Comparison of ENCODE assay signal across 1 cellular context in the genomic region with DNA sequence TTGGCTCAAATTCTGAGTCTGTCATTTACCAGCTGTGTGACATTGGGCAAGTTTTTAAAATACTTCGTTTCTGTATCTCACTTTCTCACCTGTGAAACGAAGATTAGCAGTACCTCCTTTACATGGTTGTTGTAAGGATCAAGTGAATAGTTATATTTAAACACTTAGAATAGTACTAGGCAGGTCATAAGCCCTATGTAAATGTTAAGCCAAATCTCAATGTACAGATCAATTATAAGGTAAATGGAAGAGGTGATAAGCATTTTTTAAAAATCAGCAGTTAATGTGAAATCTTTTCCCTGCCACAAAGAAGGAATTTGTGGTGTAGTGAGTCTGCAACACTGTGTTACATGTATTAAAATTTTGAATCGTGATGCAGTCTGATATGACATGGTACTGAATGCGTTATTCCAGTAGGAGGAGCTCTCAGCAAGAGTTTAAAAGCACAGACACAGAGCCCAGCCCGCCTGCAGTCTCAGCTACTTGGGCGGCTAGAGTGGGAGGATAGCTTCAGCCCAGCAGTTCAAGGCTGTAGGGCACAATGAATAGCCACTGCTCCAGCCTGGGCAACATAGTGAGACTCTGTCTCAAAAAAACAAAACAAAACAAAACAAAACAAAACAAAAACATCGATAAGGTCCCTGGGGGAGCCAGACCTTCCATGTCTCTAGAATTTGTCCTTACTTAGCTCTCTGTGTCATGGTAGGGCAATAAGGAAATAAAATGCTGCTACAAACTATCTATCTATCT.
TF ChIP-seq lines count a peak whose summit lies in the region.

No MANE protein-coding gene starts in this region.

TF ChIP-seq in K562, 482 proteins besides CTCF, POLR2A, EP300 and RAD21 (continued from another document and continues in another):
- TF ChIP-seq, protein P1, sequence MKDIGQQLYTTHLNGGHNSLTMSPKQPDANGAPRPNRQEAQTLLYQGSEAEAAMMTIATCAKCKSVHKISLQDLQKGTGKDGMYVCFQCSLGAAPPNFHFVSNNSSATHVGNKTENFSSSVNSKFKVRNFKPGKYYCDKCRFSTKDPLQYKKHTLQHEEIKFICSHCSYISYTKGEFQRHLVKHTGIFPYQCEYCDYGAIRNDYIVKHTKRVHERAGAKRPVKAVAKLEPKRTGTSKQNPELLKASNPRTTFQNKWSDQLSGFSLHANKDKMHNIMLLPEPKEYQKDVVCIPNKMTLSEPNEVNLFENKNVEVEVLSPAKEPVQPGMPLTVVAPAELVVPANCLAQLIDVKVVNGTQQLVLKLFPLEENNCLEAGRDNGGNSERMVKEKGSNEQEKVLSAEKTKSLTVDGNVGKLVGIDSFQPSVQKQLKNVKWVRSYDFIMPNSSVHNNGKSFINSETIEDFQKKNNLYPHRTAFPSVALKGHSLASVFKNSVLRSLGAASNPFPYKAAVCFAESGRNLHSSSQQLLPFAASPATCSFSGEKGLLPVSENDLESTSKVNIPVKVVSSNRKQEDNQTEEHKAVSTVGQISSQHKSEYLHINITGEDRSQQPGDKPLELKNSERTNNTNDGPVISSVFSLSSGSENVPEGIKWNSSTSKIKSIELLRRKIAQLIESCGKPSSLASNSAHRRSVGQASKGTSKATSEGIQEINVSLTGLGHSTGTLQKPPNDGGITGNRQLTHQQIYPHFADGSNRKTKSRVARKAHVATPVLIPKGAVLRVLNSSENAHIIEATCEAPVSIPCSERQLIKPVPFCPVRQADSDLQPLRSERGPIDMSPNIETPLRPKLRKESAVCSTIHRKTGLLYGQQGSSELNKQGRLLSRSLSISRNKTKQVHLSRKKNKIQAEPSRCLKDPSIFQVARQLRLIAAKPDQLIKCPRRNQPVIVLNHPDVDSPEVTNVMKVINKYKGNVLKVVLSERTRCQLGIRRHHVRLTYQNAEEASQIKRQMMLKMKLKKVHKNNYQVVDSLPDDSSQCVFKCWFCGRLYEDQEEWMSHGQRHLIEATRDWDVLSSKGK (CRISPR knock-in tag; IDR thresholded peaks at IDR 0.05) = no peak
- TF ChIP-seq NRF1 (conservative IDR thresholded peaks at IDR 0.05 in 1 of 2, IDR thresholded peaks at IDR 0.05 in 1 of 2) (0 out of 4 replicates have a peak, but pooled peaks of 1 of the 2 experiments have one; percentile 22), ZNF431 (CRISPR knock-in tag; IDR thresholded peaks at IDR 0.05) (no peak), NUFIP1 (IDR thresholded peaks at IDR 0.05; ENCODE audit: partially characterized antibody) (no peak), HMG20B (CRISPR knock-in tag; IDR thresholded peaks at IDR 0.05) (no peak), ELF1 (tag; IDR thresholded peaks at IDR 0.05) (no peak), ZNF695 (CRISPR knock-in tag; IDR thresholded peaks at IDR 0.05) (no peak), XRCC3 (IDR thresholded peaks at IDR 0.05) (no peak), BRF1 (IDR thresholded peaks at IDR 0.05; ENCODE audit: borderline replicate concordance, extremely low read depth, insufficient read length) (no peak), ZNF79 (CRISPR knock-in tag; IDR thresholded peaks at IDR 0.05; ENCODE audit: low read depth) (no peak), HSF4 (CRISPR knock-in tag; IDR thresholded peaks at IDR 0.05; ENCODE audit: borderline replicate concordance) (no peak), RCOR1 (IDR thresholded peaks at IDR 0.05; ENCODE audit: borderline replicate concordance in 1 of 2, low read depth in 2 of 2, low read length in 2 of 2) (no peak), TCF7 (IDR thresholded peaks at IDR 0.05; ENCODE audit: borderline replicate concordance) (no peak), NR4A1 (CRISPR knock-in tag; IDR thresholded peaks at IDR 0.05) (no peak), NR4A1 (tag; IDR thresholded peaks at IDR 0.05) (no peak), JUND (IDR thresholded peaks at IDR 0.05; ENCODE audit: borderline replicate concordance, low read depth, low read length) (0 out of 2 replicates have a peak, but pooled peaks have one; percentile 27), JUND (tag; IDR thresholded peaks at IDR 0.05; ENCODE audit: borderline replicate concordance, low read depth, low read length) (no peak), SUPT5H (IDR thresholded peaks at IDR 0.05) (no peak), PHF21A (IDR thresholded peaks at IDR 0.05; ENCODE audit: borderline replicate concordance, low read depth) (no peak), ZNF263 (CRISPR knock-in tag; IDR thresholded peaks at IDR 0.05; ENCODE audit: borderline replicate concordance) (no peak), BACH1 (tag; IDR thresholded peaks at IDR 0.05) (no peak), SRSF1 (IDR thresholded peaks at IDR 0.05; ENCODE audit: low read depth, low read length) (no peak), KDM5B (IDR thresholded peaks at IDR 0.05; ENCODE audit: insufficient replicate concordance, low read depth, low read length) (no peak), ZNF384 (IDR thresholded peaks at IDR 0.05; ENCODE audit: low read depth, low read length) (no peak), RBM34 (IDR thresholded peaks at IDR 0.05; ENCODE audit: borderline replicate concordance, insufficient read depth, low read length) (no peak), KAT8 (IDR thresholded peaks at IDR 0.05; ENCODE audit: low read depth) (no peak), ZNF75A (CRISPR knock-in tag; IDR thresholded peaks at IDR 0.05) (no peak), ZNF551 (CRISPR knock-in tag; IDR thresholded peaks at IDR 0.05) (no peak), POLR2G (IDR thresholded peaks at IDR 0.05; ENCODE audit: low read depth, low read length) (no peak), POLR2H (tag; IDR thresholded peaks at IDR 0.05; ENCODE audit: low read depth) (no peak), EGR1 (conservative IDR thresholded peaks at IDR 0.05) (peak; percentile 42; the same call in 1 of the 2 replicates), BCL6 (CRISPR knock-in tag; IDR thresholded peaks at IDR 0.05) (no peak), ZNF354B (CRISPR knock-in tag; IDR thresholded peaks at IDR 0.05) (no peak), CREM (IDR thresholded peaks at IDR 0.05; ENCODE audit: low read depth) (peak; percentile 69), STAG1 (CRISPR knock-in tag; IDR thresholded peaks at IDR 0.05; ENCODE audit: borderline replicate concordance) (peak; percentile 93), GTF2E2 (tag; IDR thresholded peaks at IDR 0.05) (no peak), ZNF707 (CRISPR knock-in tag; conservative IDR thresholded peaks at IDR 0.05) (no peak), ZNF165 (CRISPR knock-in tag; IDR thresholded peaks at IDR 0.05; ENCODE audit: borderline replicate concordance) (no peak), KLF10 (CRISPR knock-in tag; IDR thresholded peaks at IDR 0.05) (no peak), ZNF224 (CRISPR knock-in tag; IDR thresholded peaks at IDR 0.05) (no peak), SIN3A (IDR thresholded peaks at IDR 0.05; ENCODE audit: borderline replicate concordance in 2 of 2, control insufficient read depth in 1 of 2, low read depth in 2 of 2, low read length in 2 of 2) (no peak)
- TF ChIP-seq, protein P2, sequence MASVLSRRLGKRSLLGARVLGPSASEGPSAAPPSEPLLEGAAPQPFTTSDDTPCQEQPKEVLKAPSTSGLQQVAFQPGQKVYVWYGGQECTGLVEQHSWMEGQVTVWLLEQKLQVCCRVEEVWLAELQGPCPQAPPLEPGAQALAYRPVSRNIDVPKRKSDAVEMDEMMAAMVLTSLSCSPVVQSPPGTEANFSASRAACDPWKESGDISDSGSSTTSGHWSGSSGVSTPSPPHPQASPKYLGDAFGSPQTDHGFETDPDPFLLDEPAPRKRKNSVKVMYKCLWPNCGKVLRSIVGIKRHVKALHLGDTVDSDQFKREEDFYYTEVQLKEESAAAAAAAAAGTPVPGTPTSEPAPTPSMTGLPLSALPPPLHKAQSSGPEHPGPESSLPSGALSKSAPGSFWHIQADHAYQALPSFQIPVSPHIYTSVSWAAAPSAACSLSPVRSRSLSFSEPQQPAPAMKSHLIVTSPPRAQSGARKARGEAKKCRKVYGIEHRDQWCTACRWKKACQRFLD (CRISPR knock-in tag; IDR thresholded peaks at IDR 0.05) = no peak
- TF ChIP-seq, protein P3, sequence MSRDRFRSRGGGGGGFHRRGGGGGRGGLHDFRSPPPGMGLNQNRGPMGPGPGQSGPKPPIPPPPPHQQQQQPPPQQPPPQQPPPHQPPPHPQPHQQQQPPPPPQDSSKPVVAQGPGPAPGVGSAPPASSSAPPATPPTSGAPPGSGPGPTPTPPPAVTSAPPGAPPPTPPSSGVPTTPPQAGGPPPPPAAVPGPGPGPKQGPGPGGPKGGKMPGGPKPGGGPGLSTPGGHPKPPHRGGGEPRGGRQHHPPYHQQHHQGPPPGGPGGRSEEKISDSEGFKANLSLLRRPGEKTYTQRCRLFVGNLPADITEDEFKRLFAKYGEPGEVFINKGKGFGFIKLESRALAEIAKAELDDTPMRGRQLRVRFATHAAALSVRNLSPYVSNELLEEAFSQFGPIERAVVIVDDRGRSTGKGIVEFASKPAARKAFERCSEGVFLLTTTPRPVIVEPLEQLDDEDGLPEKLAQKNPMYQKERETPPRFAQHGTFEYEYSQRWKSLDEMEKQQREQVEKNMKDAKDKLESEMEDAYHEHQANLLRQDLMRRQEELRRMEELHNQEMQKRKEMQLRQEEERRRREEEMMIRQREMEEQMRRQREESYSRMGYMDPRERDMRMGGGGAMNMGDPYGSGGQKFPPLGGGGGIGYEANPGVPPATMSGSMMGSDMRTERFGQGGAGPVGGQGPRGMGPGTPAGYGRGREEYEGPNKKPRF (IDR thresholded peaks at IDR 0.05; ENCODE audit: low read depth, low read length) = no peak
- TF ChIP-seq, protein P4, sequence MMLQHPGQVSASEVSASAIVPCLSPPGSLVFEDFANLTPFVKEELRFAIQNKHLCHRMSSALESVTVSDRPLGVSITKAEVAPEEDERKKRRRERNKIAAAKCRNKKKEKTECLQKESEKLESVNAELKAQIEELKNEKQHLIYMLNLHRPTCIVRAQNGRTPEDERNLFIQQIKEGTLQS (IDR thresholded peaks at IDR 0.05) = no peak
- TF ChIP-seq, protein P4 (CRISPR knock-in tag; conservative IDR thresholded peaks at IDR 0.05) = no peak
- TF ChIP-seq, protein P5, sequence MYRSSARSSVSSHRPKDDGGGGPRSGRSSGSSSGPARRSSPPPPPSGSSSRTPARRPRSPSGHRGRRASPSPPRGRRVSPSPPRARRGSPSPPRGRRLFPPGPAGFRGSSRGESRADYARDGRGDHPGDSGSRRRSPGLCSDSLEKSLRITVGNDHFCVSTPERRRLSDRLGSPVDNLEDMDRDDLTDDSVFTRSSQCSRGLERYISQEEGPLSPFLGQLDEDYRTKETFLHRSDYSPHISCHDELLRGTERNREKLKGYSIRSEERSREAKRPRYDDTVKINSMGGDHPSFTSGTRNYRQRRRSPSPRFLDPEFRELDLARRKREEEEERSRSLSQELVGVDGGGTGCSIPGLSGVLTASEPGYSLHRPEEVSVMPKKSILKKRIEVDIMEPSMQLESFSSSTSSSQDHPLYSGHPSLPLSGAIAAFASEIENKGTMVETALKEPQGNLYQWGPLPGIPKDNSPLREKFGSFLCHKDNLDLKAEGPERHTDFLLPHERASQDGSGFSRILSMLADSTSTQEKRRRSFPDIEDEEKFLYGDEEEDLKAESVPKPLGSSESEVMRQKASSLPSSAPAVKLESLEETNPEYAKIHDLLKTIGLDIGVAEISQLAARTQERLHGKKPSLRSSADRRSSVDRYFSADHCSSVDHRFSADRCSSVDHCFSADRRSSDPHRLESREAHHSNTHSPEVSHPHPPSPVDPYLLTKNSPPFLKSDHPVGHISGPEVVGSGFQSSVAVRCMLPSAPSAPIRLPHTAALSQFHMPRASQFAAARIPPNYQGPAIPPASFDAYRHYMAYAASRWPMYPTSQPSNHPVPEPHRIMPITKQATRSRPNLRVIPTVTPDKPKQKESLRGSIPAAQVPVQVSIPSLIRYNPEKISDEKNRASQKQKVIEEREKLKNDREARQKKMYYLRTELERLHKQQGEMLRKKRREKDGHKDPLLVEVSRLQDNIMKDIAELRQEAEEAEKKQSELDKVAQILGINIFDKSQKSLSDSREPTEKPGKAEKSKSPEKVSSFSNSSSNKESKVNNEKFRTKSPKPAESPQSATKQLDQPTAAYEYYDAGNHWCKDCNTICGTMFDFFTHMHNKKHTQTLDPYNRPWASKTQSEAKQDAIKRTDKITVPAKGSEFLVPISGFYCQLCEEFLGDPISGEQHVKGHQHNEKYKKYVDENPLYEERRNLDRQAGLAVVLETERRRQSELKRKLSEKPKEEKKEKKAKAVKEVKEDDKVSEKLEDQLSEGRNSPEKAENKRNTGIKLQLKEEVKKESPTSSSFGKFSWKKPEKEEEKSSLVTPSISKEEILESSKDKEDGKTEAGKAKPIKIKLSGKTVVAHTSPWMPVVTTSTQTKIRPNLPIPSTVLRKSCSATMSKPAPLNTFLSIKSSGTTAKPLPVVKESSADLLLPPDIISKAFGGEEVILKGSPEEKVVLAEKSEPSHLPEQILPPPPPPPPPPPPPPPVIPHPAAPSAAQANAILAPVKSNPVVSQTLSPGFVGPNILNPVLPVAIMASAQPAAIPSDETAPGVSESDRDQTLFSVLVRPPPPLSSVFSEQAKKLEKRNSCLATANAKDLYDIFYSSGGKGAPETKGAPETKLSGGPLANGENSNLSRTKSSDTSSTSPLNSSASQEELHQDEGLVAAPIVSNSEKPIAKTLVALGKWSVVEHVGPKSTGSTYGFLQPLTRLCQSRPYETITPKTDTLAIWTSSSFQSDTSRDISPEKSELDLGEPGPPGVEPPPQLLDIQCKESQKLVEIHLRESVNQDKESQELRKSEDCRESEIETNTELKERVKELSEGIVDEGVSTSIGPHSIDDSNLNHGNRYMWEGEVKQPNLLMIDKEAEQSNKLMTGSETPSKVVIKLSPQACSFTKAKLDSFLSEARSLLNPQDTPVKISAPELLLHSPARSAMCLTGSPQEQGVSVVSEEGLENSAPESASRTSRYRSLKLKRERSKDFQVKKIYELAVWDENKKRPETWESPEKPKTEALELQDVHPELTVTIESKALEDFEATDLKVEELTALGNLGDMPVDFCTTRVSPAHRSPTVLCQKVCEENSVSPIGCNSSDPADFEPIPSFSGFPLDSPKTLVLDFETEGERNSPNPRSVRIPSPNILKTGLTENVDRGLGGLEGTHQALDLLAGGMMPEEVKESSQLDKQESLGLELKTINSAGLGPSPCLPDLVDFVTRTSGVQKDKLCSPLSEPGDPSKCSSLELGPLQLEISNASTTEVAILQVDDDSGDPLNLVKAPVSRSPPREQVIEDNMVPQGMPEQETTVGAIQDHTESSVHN (IDR thresholded peaks at IDR 0.05; ENCODE audit: borderline replicate concordance in 1 of 2, low read depth in 1 of 2) = no peak
- TF ChIP-seq, protein P6, sequence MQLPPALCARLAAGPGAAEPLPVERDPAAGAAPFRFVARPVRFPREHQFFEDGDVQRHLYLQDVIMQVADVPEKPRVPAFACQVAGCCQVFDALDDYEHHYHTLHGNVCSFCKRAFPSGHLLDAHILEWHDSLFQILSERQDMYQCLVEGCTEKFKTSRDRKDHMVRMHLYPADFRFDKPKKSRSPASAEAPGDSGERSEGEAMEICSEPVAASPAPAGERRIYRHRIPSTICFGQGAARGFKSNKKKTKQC (CRISPR knock-in tag; IDR thresholded peaks at IDR 0.05) = no peak
- TF ChIP-seq, protein P7, sequence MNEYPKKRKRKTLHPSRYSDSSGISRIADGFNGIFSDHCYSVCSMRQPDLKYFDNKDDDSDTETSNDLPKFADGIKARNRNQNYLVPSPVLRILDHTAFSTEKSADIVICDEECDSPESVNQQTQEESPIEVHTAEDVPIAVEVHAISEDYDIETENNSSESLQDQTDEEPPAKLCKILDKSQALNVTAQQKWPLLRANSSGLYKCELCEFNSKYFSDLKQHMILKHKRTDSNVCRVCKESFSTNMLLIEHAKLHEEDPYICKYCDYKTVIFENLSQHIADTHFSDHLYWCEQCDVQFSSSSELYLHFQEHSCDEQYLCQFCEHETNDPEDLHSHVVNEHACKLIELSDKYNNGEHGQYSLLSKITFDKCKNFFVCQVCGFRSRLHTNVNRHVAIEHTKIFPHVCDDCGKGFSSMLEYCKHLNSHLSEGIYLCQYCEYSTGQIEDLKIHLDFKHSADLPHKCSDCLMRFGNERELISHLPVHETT (CRISPR knock-in tag; conservative IDR thresholded peaks at IDR 0.05 in 1 of 2, IDR thresholded peaks at IDR 0.05 in 1 of 2) = no peak
